Comparison of ENCODE assay signal across 9 cellular contexts in genomic region chr15:40844543-40844981, GRCh38. TPM values are rescaled to one million over a fixed set of nuclear protein-coding genes. Genes with fewer than 3 reads are reported as not detected.
DNase-seq lines count a peak whose midpoint lies in the region; ATAC-seq, FAIRE-seq and TF ChIP-seq lines count a peak whose summit lies in the region.
"Had no signal": no experiment of that assay in that cellular context is flagged by ENCODE, and none has a peak within 500 bp of the region (broad histone marks: within the 10 kb centered on the region; RNA-seq: fewer than 3 reads in every experiment).

No MANE protein-coding gene starts in this region.

- H3K18ac ChIP-seq in H9 (ENCODE audit: insufficient read length, low read depth, low read length) = peak overlapping the region; percentile 52

- H3K56ac ChIP-seq in H9 (ENCODE audit: insufficient read length, low read depth, low read length) = no peak overlapping the region

- H2BK5ac ChIP-seq in H9 (ENCODE audit: insufficient read length, low read length) = no peak overlapping the region

- no peak overlapping the region for H3K4ac ChIP-seq in H9 (ENCODE audit: low read depth, low read length)

- peak overlapping the region; percentile 76 for H3K14ac ChIP-seq in H9 (ENCODE audit: insufficient read depth, low read length)

- H3F3A ChIP-seq in SU-DHL-6 (ENCODE audit: insufficient read depth) = no peaks in the 10 kb centered on the region

- peaks cover 17% of the 10 kb centered on the region for H3K4me1 ChIP-seq in H9 (ENCODE audit: insufficient read depth, low read length)

- H4K5ac ChIP-seq in H9 (ENCODE audit: insufficient read length, low read depth, low read length) = no peak overlapping the region

- H3K79me2 ChIP-seq in H9 (ENCODE audit: insufficient read depth, low read length) = peaks cover 8% of the 10 kb centered on the region; the same call in 1 of the 2 replicates
- H3K79me2 ChIP-seq in SU-DHL-6 (ENCODE audit: insufficient read depth, low read length) = no peaks in the 10 kb centered on the region

- H3K27me3 ChIP-seq in H9 (ENCODE audit: insufficient read depth, low read length) (no peaks in the 10 kb centered on the region), SU-DHL-6 (ENCODE audit: low read length) (no peaks in the 10 kb centered on the region), bronchial epithelial cell (ENCODE audit: control insufficient read depth, insufficient read depth, low read length) (no peaks in the 10 kb centered on the region)

- H3K27ac Mint-ChIP-seq in H9 = peak overlapping the region; percentile 36 to 95 (median 87); a peak in 6 of 7 replicates
- peak overlapping the region in 1 of 2 donors; percentile 77 for H3K27ac Mint-ChIP-seq in stimulated activated naive CD8-positive, alpha-beta T cell treated with anti-CD3 and anti-CD28 coated beads, Interleukin-15, amount 100 ng/mL, for 72 hours

- H3K36me3 ChIP-seq in SU-DHL-6 (ENCODE audit: low read length) = no peaks in the 10 kb centered on the region
- peaks cover 6% of the 10 kb centered on the region for H3K36me3 ChIP-seq in bronchial epithelial cell (ENCODE audit: control insufficient read depth, insufficient read depth, low read length)

- no peak for FAIRE-seq in bronchial epithelial cell (lab: Jason Lieb, UNC)

- no peak overlapping the region for H3K23ac ChIP-seq in H9 (ENCODE audit: insufficient read length, low read depth, low read length)

- DNase-seq in H9 (no peak), bronchial epithelial cell (ENCODE audit: low read depth) (no peak), lower leg skin (ENCODE audit: low spot score in 2 of 2) (no peak), inferior parietal cortex (ENCODE audit: extremely low spot score) (no peak), DMS114 treated with DMSO at 0.1 percent for 48 hours (lab: John Stamatoyannopoulos, UW; ENCODE audit: unreplicated experiment) (no peak)
- peak; percentile 50 to 59 for DNase-seq in stimulated activated naive CD8-positive, alpha-beta T cell treated with anti-CD3 and anti-CD28 coated beads, Interleukin-15, amount 100 ng/mL, for 72 hours

- H3K4me3 ChIP-seq in SU-DHL-6 (ENCODE audit: insufficient read depth, low read length, poor library complexity, severe bottlenecking) (peak overlapping the region; percentile 24), bronchial epithelial cell (ENCODE audit: low read depth, low read length) (peak overlapping the region; percentile 91), lower leg skin (ENCODE audit: low read depth, poor library complexity, severe bottlenecking) (peak overlapping the region; percentile 46)

- H3K4me2 ChIP-seq in H9 (ENCODE audit: insufficient read depth, insufficient read length, low read length) (peak overlapping the region; percentile 95), SU-DHL-6 (ENCODE audit: low read depth, low read length, poor library complexity, severe bottlenecking) (peak overlapping the region; percentile 47)

- no peak overlapping the region for H2BK120ac ChIP-seq in H9 (ENCODE audit: low read depth, low read length, poor library complexity, severe bottlenecking)

- H2AK5ac ChIP-seq in H9 (ENCODE audit: insufficient read length, low read length) = no peak overlapping the region

- H2AFZ ChIP-seq in H9 (ENCODE audit: low read length) = no peak overlapping the region
- H2AFZ ChIP-seq in SU-DHL-6 (ENCODE audit: low read depth, low read length, severe bottlenecking) = peak overlapping the region; percentile 49

- H4K20me1 ChIP-seq in H9 (ENCODE audit: control insufficient read depth, insufficient read depth, insufficient read length) (no peaks in the 10 kb centered on the region), SU-DHL-6 (ENCODE audit: low read depth, low read length) (no peaks in the 10 kb centered on the region)

- H3T11ph ChIP-seq in H9 (ENCODE audit: low read length) = no peak overlapping the region

- TF ChIP-seq CTCF in H9 (conservative IDR thresholded peaks at IDR 0.05) (no peak; the same call in 2 of the 3 replicates), SU-DHL-6 (IDR thresholded peaks at IDR 0.05; ENCODE audit: insufficient read depth, low read length, poor library complexity, severe bottlenecking) (no peak), bronchial epithelial cell (IDR thresholded peaks at IDR 0.05; ENCODE audit: insufficient read depth, low read length, severe bottlenecking) (no peak), lower leg skin (IDR thresholded peaks at IDR 0.05) (no peak)

- H2BK12ac ChIP-seq in H9 (ENCODE audit: insufficient read length, low read depth, low read length) = no peak overlapping the region

- no peak overlapping the region for H4K91ac ChIP-seq in H9 (ENCODE audit: insufficient read length, low read depth, low read length)

- peaks cover 16 to 37% (median 29%) of the 10 kb centered on the region in 3 experiments for H3K36me3 Mint-ChIP-seq in H9 (ENCODE audit: insufficient read depth in 1 of 3, low read depth in 3 of 3)

- no peaks in the 10 kb centered on the region for H3K9me3 ChIP-seq in H9 (ENCODE audit: control insufficient read depth, low read depth, low read length)
- no peaks in the 10 kb centered on the region for H3K9me3 ChIP-seq in SU-DHL-6 (ENCODE audit: insufficient read depth, low read length)

- peak overlapping the region; percentile 94 for H3K4me3 Mint-ChIP-seq in H9
- peak overlapping the region; percentile 87 to 90 for H3K4me3 Mint-ChIP-seq in stimulated activated naive CD8-positive, alpha-beta T cell treated with anti-CD3 and anti-CD28 coated beads, Interleukin-15, amount 100 ng/mL, for 72 hours

- no peak overlapping the region for H2BK15ac ChIP-seq in H9 (ENCODE audit: low read depth, low read length)

- peaks cover 11% of the 10 kb centered on the region for H3K23me2 ChIP-seq in H9 (ENCODE audit: insufficient read length, low read depth, low read length, poor library complexity, severe bottlenecking)

- H2BK20ac ChIP-seq in H9 (ENCODE audit: low read depth, low read length, poor library complexity, severe bottlenecking) = no peak overlapping the region

- H4K8ac ChIP-seq in H9 (replicated peaks; ENCODE audit: insufficient read length, low read depth, low read length) = no peak overlapping the region

- peaks cover 5% of the 10 kb centered on the region for H3K79me1 ChIP-seq in H9 (ENCODE audit: insufficient read depth, low read depth, low read length, poor library complexity, severe bottlenecking)

- H3K27me3 Mint-ChIP-seq in H9 (ENCODE audit: low read depth) = peaks cover 4% of the 10 kb centered on the region
- peaks cover 27% of the 10 kb centered on the region for H3K27me3 Mint-ChIP-seq in stimulated activated naive CD8-positive, alpha-beta T cell treated with anti-CD3 and anti-CD28 coated beads, Interleukin-15, amount 100 ng/mL, for 72 hours

- ATAC-seq in stimulated activated naive CD8-positive, alpha-beta T cell treated with anti-CD3 and anti-CD28 coated beads, Interleukin-15, amount 100 ng/mL, for 72 hours = peak; percentile 68
- no peak for ATAC-seq in GM21367 (IDR thresholded peaks at IDR 0.05; ENCODE audit: unreplicated experiment)

- no CpG with 5 or more reads among the region's 44 CpGs for WGBS in H9 (ENCODE audit: extremely low coverage, insufficient read length, low lambda C conversion rate)
- 0 to 1% methylated on average over 25 to 44 of the region's 44 CpGs for WGBS in lower leg skin, 2 donors

- H3K4me1 Mint-ChIP-seq in H9 = peaks cover 41% of the 10 kb centered on the region in 2 experiments
- H3K4me1 Mint-ChIP-seq in stimulated activated naive CD8-positive, alpha-beta T cell treated with anti-CD3 and anti-CD28 coated beads, Interleukin-15, amount 100 ng/mL, for 72 hours = peaks cover 35% of the 10 kb centered on the region

- H3K27ac ChIP-seq in H9 (ENCODE audit: insufficient read length, low read depth, low read length) = no peak overlapping the region
- H3K27ac ChIP-seq in SU-DHL-6 (ENCODE audit: low read depth, low read length) = no peak overlapping the region

- H3K9ac ChIP-seq in H9 (ENCODE audit: extremely low read depth, insufficient read length, low read length) (peak overlapping the region; percentile 53), SU-DHL-6 (ENCODE audit: low read length) (peak overlapping the region; percentile 9; the same call in 1 of the 2 replicates)

- intact Hi-C loops in lower leg skin (cut with DNase I; ENCODE audit: low total_unique reads) = no loop called here

- no peaks in the 10 kb centered on the region for H3K9me2 ChIP-seq in SU-DHL-6 (replicated peaks; ENCODE audit: insufficient read depth, low read length)

- no peaks in the 10 kb centered on the region for H3K9me3 Mint-ChIP-seq in H9
- H3K9me3 Mint-ChIP-seq in stimulated activated naive CD8-positive, alpha-beta T cell treated with anti-CD3 and anti-CD28 coated beads, Interleukin-15, amount 100 ng/mL, for 72 hours = no peaks in the 10 kb centered on the region

- no peak for TF ChIP-seq POLR2A in lower leg skin (IDR thresholded peaks at IDR 0.05)

RNA-seq across cellular contexts. Expression of gene SPINT1, which starts 0.7 kb away (rescaled TPM):
- total RNA-seq in H9 (2021) = 129 and 130 TPM in 2 replicates
- total RNA-seq in bronchial epithelial cell = 145 and 191 TPM in 2 replicates
- 100 to 1,000 TPM; 428 to 515 (median 502) TPM for total RNA-seq in lower leg skin

RNA-seq across cellular contexts. Expression of gene PPP1R14D, which starts 16.1 kb away (rescaled TPM):
- total RNA-seq in H9 (2021) = not detected in 2 replicates
- not detected in 2 replicates for total RNA-seq in bronchial epithelial cell
- 1 to 10 TPM in 2 of 4 donors, under 1 TPM in 1, not detected in 1; 0.65 to 4.8 (median 2.4) TPM for total RNA-seq in lower leg skin
- total RNA-seq: activated CD8-positive, alpha-beta memory T cell treated with anti-CD3 and anti-CD28 coated beads for 36 hours had no signal

RNA-seq across cellular contexts. Expression of gene RHOV, which starts 29.5 kb away (rescaled TPM):
- total RNA-seq in H9 (2021) = 3.9 and 4.3 TPM in 2 replicates
- 7.1 and 38.7 TPM in 2 replicates for total RNA-seq in bronchial epithelial cell
- total RNA-seq in lower leg skin = 100 to 1,000 TPM in 1 of 4 donors, 10 to 100 TPM in 3; 78.5 to 111 (median 95.9) TPM

RNA-seq across cellular contexts. Expression of gene DNAJC17, which starts 37.3 kb away (rescaled TPM):
- 38.3 and 44.4 TPM in 2 replicates for total RNA-seq in H9 (2021)
- 21.1 and 30.7 TPM in 2 replicates for total RNA-seq in bronchial epithelial cell
- 10 to 100 TPM; 16.5 to 53.1 (median 29.3) TPM for total RNA-seq in lower leg skin

RNA-seq across cellular contexts. Expression of gene ZFYVE19, which starts 37.7 kb away (rescaled TPM):
- 10.7 and 11.3 TPM in 2 replicates for total RNA-seq in H9 (2021)
- 30.3 and 34.0 TPM in 2 replicates for total RNA-seq in bronchial epithelial cell
- 10 to 100 TPM; 30.9 to 65.7 (median 35.4) TPM for total RNA-seq in lower leg skin

Comparison
In these comparisons a context has a peak if more than half of its experiments do, and no peak if none do; other contexts are left out.
1. DNase-seq: peak in stimulated activated naive CD8-positive, alpha-beta T cell treated with anti-CD3 and anti-CD28 coated beads, Interleukin-15, amount 100 ng/mL, for 72 hours (2 of 2); none in H9 (single experiment), bronchial epithelial cell (single experiment), lower leg skin (0 of 2), inferior parietal cortex (single experiment) and DMS114 treated with DMSO at 0.1 percent for 48 hours (single experiment).
2. H3K4me3 ChIP-seq: peak in every context shown above with its lines; median percentile 91 in bronchial epithelial cell; 46 in lower leg skin; 24 in SU-DHL-6.